Comparison of ENCODE assay signal across 9 cellular contexts in the genomic region with DNA sequence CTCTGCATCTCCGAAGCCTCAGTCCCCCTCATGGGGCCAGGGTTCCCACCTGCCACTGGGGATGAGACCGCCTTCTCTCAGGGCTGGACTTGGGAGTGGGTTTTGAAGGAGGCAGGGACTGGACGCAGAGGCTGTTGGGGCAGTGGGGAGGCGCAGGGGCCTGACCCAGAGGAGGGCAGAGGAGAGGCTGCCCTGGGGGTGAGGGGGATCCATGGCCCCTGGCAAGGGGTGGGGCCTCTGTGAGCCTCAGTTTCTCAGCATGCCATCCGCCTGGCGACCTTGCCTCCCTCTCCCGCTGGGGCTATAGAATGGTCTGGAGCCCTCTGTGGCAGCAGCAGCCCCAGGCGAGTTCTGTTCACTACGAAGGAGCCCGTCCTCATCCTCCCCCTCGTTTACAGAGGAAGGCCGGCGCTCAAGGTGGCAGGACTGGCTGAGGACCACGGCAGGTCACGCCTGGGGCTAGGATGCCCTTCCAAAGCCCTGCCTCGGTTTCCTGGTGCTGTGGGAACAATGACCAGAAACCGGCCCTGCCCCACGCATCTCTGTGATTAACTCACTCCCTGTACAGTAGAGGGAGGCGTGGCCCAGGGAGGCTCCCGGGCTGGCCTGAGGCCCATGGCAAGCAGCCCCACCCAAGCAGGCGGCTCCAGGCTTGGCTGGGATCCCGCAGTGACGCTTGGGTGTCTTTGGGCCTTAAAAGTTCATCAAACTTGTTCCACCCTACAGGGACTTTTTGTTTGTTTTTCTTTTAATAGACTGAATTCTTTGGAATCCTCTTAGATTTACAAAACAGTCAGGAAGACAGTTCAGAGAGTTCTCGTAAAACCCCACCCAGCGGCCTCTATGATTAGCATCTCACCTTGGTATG. TPM values are rescaled to one million over a fixed set of nuclear protein-coding genes. Genes with fewer than 3 reads are reported as not detected.
A peak's percentile ranks its signal among the peaks of the same experiment; 100 is the strongest.
DNase-seq lines count a peak whose midpoint lies in the region; ATAC-seq and TF ChIP-seq lines count a peak whose summit lies in the region.
"Had no signal": no experiment of that assay in that cellular context is flagged by ENCODE, and none has a peak within 500 bp of the region (broad histone marks: within the 10 kb centered on the region; RNA-seq: fewer than 3 reads in every experiment).

No MANE protein-coding gene starts in this region.

- no peaks in the 10 kb centered on the region for H3K9me2 ChIP-seq in Karpas-422 (replicated peaks; ENCODE audit: insufficient read depth, low read length)

- TF ChIP-seq POLR2A in esophagus squamous epithelium (IDR thresholded peaks at IDR 0.05), result peak in 1 of 4 donors; percentile 21

- no peaks in the 10 kb centered on the region for H3K9me3 Mint-ChIP-seq in nephron

- DNase-seq in COR-L47 (lab: John Stamatoyannopoulos, UW), result peak; percentile 28
- DNase-seq in NCI-H226, result peak; percentile 78
- no peak for DNase-seq in esophagus squamous epithelium (lab: John Stamatoyannopoulos, UW)
- no peak for DNase-seq in Karpas-422
- DNase-seq: activated effector memory CD4-positive, alpha-beta T cell treated with anti-CD3 and anti-CD28 coated beads, Interleukin-2, amount 50 U/mL, for 16 hours had no signal

- TF ChIP-seq CTCF in esophagus squamous epithelium (IDR thresholded peaks at IDR 0.05) (no peak), nephron (IDR thresholded peaks at IDR 0.05; ENCODE audit: unreplicated experiment in 3 of 3) (no peak)

- H3K27me3 ChIP-seq in esophagus squamous epithelium (no peaks in the 10 kb centered on the region), Karpas-422 (ENCODE audit: low read length) (no peaks in the 10 kb centered on the region)

- no peaks in the 10 kb centered on the region for H3K36me3 Mint-ChIP-seq in nephron (ENCODE audit: low read depth)

- H3K9ac ChIP-seq in Karpas-422 (ENCODE audit: low read length), result no peak overlapping the region

- H3K36me3 ChIP-seq in esophagus squamous epithelium (no peaks in the 10 kb centered on the region), Karpas-422 (ENCODE audit: insufficient read depth, low read length) (no peaks in the 10 kb centered on the region)

- peaks cover 35% of the 10 kb centered on the region for H3K27me3 Mint-ChIP-seq in nephron (ENCODE audit: low read depth)

- H4K20me1 ChIP-seq in Karpas-422 (ENCODE audit: insufficient read depth, low read depth, low read length), result no peaks in the 10 kb centered on the region

- H3K4me2 ChIP-seq in Karpas-422 (ENCODE audit: low read depth, low read length, poor library complexity, severe bottlenecking), result no peak overlapping the region

- H3K27ac Mint-ChIP-seq in nephron, result peak overlapping the region; percentile 25 to 85 (median 49)

- no peak overlapping the region for H2AFZ ChIP-seq in Karpas-422 (ENCODE audit: low read length)

- H3K4me3 Mint-ChIP-seq in nephron, result no peak overlapping the region

- H3K4me1 Mint-ChIP-seq in nephron, result peaks cover 36% of the 10 kb centered on the region

- ATAC-seq in HG02885 (IDR thresholded peaks at IDR 0.05; ENCODE audit: poor library complexity, unreplicated experiment) (no peak), GM19328 (IDR thresholded peaks at IDR 0.05; ENCODE audit: unreplicated experiment) (no peak), HG03039 (IDR thresholded peaks at IDR 0.05; ENCODE audit: unreplicated experiment) (no peak)

- H3K27ac ChIP-seq in esophagus squamous epithelium (peak overlapping the region; percentile 86 to 94 (median 89)), Karpas-422 (ENCODE audit: low read length) (no peak overlapping the region)

- intact Hi-C loops in esophagus squamous epithelium (cut with DNase I), result no loop called here

- no peaks in the 10 kb centered on the region for H3K79me2 ChIP-seq in Karpas-422 (ENCODE audit: low read length)

- H3K4me3 ChIP-seq in esophagus squamous epithelium, result peak overlapping the region in 2 of 4 donors; percentile 12
- no peak overlapping the region for H3K4me3 ChIP-seq in Karpas-422 (ENCODE audit: low read length)

- WGBS in esophagus squamous epithelium, 2 donors, result 20 to 40% methylated on average over 7 to 15 of the region's 25 CpGs

- H3K4me1 ChIP-seq in esophagus squamous epithelium (peaks cover 33 to 75% (median 37%) of the 10 kb centered on the region in 3 donors), Karpas-422 (ENCODE audit: low read length) (no peaks in the 10 kb centered on the region)

- no peaks in the 10 kb centered on the region for H3K9me3 ChIP-seq in esophagus squamous epithelium
- H3K9me3 ChIP-seq in Karpas-422 (ENCODE audit: low read length), result no peaks in the 10 kb centered on the region

RNA-seq across cellular contexts. Expression of gene SH3TC1, which starts 16.0 kb away (rescaled TPM):
- total RNA-seq in esophagus squamous epithelium, result 10 to 100 TPM; 24.6 to 31.2 (median 27.1) TPM
- total RNA-seq in Karpas-422 (2014; rRNA removed; shearing (Covaris generic); ENCODE audit: low replicate concordance), result 1.7 and 6.9 TPM in 2 replicates

RNA-seq across cellular contexts. Expression of gene ABLIM2, which starts 24.5 kb away (rescaled TPM):
- 10 to 100 TPM; 13.5 to 26.7 (median 15.7) TPM for total RNA-seq in esophagus squamous epithelium
- not detected in 2 replicates for total RNA-seq in Karpas-422 (2014; rRNA removed; shearing (Covaris generic); ENCODE audit: low replicate concordance)

Comparison
In these comparisons a context has a peak if more than half of its experiments do, and no peak if none do; other contexts are left out.
1. DNase-seq: peak in COR-L47 (single experiment) and NCI-H226 (single experiment); none in esophagus squamous epithelium (single experiment) and Karpas-422 (single experiment).
2. RNA of gene ABLIM2, which starts 24.5 kb away (total RNA-seq): 13.5 to 26.7 TPM in esophagus squamous epithelium; not detected in Karpas-422; every median in the first group is over 10 times any median in the second.